ENCODE assay signal across 13 cellular contexts in genomic region chr14:63899953-63900352, GRCh38. TPM values are rescaled to one million over a fixed set of nuclear protein-coding genes. Genes with fewer than 3 reads are reported as not detected.
DNase-seq lines count a peak whose midpoint lies in the region; ATAC-seq lines count a peak whose summit lies in the region.
"Had no signal": no experiment of that assay in that cellular context is flagged by ENCODE, and none has a peak within 500 bp of the region (broad histone marks: within the 10 kb centered on the region; RNA-seq: fewer than 3 reads in every experiment).

No MANE protein-coding gene starts in this region.

- no peak overlapping the region for H3K27ac ChIP-seq in CD4-positive, alpha-beta memory T cell (ENCODE audit: low read depth, low read length)
- H3K27ac ChIP-seq: PC-9 had no signal

- no peaks in the 10 kb centered on the region for H3K36me3 ChIP-seq in CD4-positive, alpha-beta memory T cell (ENCODE audit: insufficient read depth, low read length)

- no peaks in the 10 kb centered on the region for H3K27me3 Mint-ChIP-seq in CD4-positive, alpha-beta memory T cell
- H3K27me3 Mint-ChIP-seq in T-helper 17 cell (no peaks in the 10 kb centered on the region), memory B cell (no peaks in the 10 kb centered on the region)

- H3K27ac Mint-ChIP-seq in CD4-positive, alpha-beta memory T cell: peak overlapping the region in 6 of 7 donors; percentile 57 to 89 (median 70)
- H3K27ac Mint-ChIP-seq in T-helper 17 cell (peak overlapping the region; percentile 42), memory B cell (no peak overlapping the region)
- H3K27ac Mint-ChIP-seq: GM23338 had no signal

- no peaks in the 10 kb centered on the region for H3K9me3 ChIP-seq in CD4-positive, alpha-beta memory T cell (ENCODE audit: control insufficient read depth in 1 of 2, low read length in 2 of 2)
- H3K9me3 ChIP-seq in T-helper 17 cell (ENCODE audit: control insufficient read depth, low read length, poor library complexity, severe bottlenecking): no peaks in the 10 kb centered on the region

- H3K4me3 Mint-ChIP-seq in CD4-positive, alpha-beta memory T cell: peak overlapping the region in 7 of 8 donors; percentile 32 to 87 (median 67)
- peak overlapping the region; percentile 49 for H3K4me3 Mint-ChIP-seq in T-helper 17 cell
- H3K4me3 Mint-ChIP-seq in memory B cell: no peak overlapping the region
- H3K4me3 Mint-ChIP-seq: GM23338 had no signal

- CTCF ChIA-PET in CD4-positive, alpha-beta memory T cell (lab: Charles Lee; ENCODE audit: partially characterized antibody): no interaction called here

- peak; percentile 71 for ATAC-seq in GM18909 (IDR thresholded peaks at IDR 0.05; ENCODE audit: poor library complexity, unreplicated experiment)
- ATAC-seq in T-helper 17 cell: peak; percentile 72
- ATAC-seq in memory B cell (ENCODE audit: low read depth): peak; percentile 63
- ATAC-seq: GM23338, sciatic nerve had no signal

- peak in 3 of 5 donors; percentile 8 to 17 (median 10) for DNase-seq in CD4-positive, alpha-beta memory T cell
- DNase-seq in T-helper 17 cell: no peak
- no peak for DNase-seq in memory B cell (ENCODE audit: low spot score in 2 of 2)
- DNase-seq in pons (ENCODE audit: low spot score): no peak
- no peak for DNase-seq in NCI-H524 (lab: John Stamatoyannopoulos, UW)
- no peak for DNase-seq in activated gamma-delta T cell treated with Interleukin-2 at 50 U/mL for 16 hours
- DNase-seq in nucleus accumbens (lab: John Stamatoyannopoulos, UW): no peak
- DNase-seq: activated CD8-positive, alpha-beta memory T cell treated with anti-CD3 and anti-CD28 coated beads, Interleukin-2, amount 50 U/mL, for 48 hours; PC-9; T-helper 9 cell had no signal

- POLR2A ChIA-PET in CD4-positive, alpha-beta memory T cell (lab: Charles Lee; ENCODE audit: partially characterized antibody): interaction anchor here (1.0 to 2.9 kb wide), 3 partner anchors 29 to 47 kb away, joined by 3 to 10 read pairs (median 4); partner anchors contain the start of gene SYNE2

- H3K9me3 Mint-ChIP-seq in CD4-positive, alpha-beta memory T cell: peaks cover 0 to 4% (median 0%) of the 10 kb centered on the region in 8 donors
- no peaks in the 10 kb centered on the region for H3K9me3 Mint-ChIP-seq in memory B cell
- H3K9me3 Mint-ChIP-seq: GM23338 had no signal

- H3K4me1 ChIP-seq in CD4-positive, alpha-beta memory T cell (ENCODE audit: insufficient read depth, low read length): peaks cover 52% of the 10 kb centered on the region

- H3K4me1 Mint-ChIP-seq in CD4-positive, alpha-beta memory T cell: peaks cover 37 to 76% (median 61%) of the 10 kb centered on the region in 4 donors
- H3K4me1 Mint-ChIP-seq in T-helper 17 cell (peaks cover 48% of the 10 kb centered on the region), memory B cell (peaks cover 10% of the 10 kb centered on the region)

- H3K27me3 ChIP-seq in CD4-positive, alpha-beta memory T cell (ENCODE audit: insufficient read depth, low read length): no peaks in the 10 kb centered on the region

- no peak overlapping the region for H3K4me3 ChIP-seq in CD4-positive, alpha-beta memory T cell (ENCODE audit: low read length in 2 of 2)
- H3K4me3 ChIP-seq: GM23338, PC-9 had no signal

- intact Hi-C loops in CD4-positive, alpha-beta memory T cell (cut with micrococcal nuclease): no loop called here

- peaks cover 7 to 14% of the 10 kb centered on the region in 2 donors for H3K36me3 Mint-ChIP-seq in CD4-positive, alpha-beta memory T cell
- H3K36me3 Mint-ChIP-seq in T-helper 17 cell (ENCODE audit: low read depth) (peaks cover 2% of the 10 kb centered on the region), memory B cell (peaks cover 3% of the 10 kb centered on the region)

RNA-seq across cellular contexts. Expression of gene SYNE2, which starts 47.1 kb away (rescaled TPM):
- total RNA-seq in CD4-positive, alpha-beta memory T cell: 100 to 1,000 TPM; 259 to 280 TPM
- polyA plus RNA-seq in CD4-positive, alpha-beta memory T cell: 100 to 1,000 TPM in 1 of 2 donors, 10 to 100 TPM in 1; 14.2 to 120 TPM
- 100 to 1,000 TPM; 206 to 223 TPM for total RNA-seq in T-helper 17 cell

Comparison
In these comparisons a context has a peak if more than half of its experiments do, and no peak if none do; other contexts are left out.
1. DNase-seq: peak in CD4-positive, alpha-beta memory T cell (3 of 5); none in T-helper 17 cell (0 of 3), memory B cell (0 of 2), pons (single experiment), NCI-H524 (0 of 2), activated gamma-delta T cell treated with Interleukin-2 at 50 U/mL for 16 hours (single experiment) and nucleus accumbens (0 of 56).
2. Peak in every context shown above with its lines, with median percentiles within 50 percentile points of each other: ATAC-seq.